Comparison of ENCODE assay signal across 2 cellular contexts in the genomic region with DNA sequence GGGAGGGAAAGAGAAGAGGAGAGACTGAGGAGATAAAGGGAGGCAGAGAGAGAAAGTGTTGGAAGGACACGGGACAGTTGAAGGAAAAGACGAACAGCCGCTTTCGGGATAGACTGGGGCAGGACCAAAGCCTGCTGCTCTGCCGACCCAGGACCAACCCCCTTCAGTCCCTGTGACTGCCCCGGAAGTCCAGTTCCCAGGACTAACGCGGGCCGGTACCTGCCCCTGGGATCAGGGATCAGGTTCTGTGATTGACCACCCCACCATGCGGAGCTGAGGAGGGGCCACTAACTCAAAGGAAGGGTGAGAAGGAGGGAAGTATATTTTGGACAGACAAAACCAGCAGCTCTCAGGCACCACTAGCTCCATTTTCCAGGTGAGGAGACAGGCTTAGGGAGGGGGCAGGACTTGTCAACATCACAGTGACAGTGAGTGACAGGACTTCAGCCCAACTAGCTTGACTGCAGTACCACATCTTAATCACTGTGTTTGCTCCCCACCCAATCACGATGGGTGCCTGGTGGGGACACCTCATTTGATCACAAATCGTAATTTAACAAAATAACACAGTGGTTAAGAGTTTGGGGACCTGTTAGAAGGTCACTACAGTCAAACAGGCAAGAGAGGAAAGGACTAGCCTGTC.
A peak's percentile ranks its signal among the peaks of the same experiment; 100 is the strongest.
TF ChIP-seq lines count a peak whose summit lies in the region.

No MANE protein-coding gene starts in this region.

TF ChIP-seq in HepG2, 621 proteins besides CTCF, POLR2A, EP300 and RAD21:
- TF ChIP-seq NFE2L1 (CRISPR knock-in tag; IDR thresholded peaks at IDR 0.05; ENCODE audit: borderline replicate concordance) (no peak), ZNF280D (CRISPR knock-in tag; IDR thresholded peaks at IDR 0.05) (no peak), NFYC (CRISPR knock-in tag; IDR thresholded peaks at IDR 0.05) (peak; percentile 20; the same call in 1 of the 2 replicates), YY1 (IDR thresholded peaks at IDR 0.05; ENCODE audit: insufficient read depth, insufficient replicate concordance, low read depth, low read length) (no peak), PBX2 (CRISPR knock-in tag; IDR thresholded peaks at IDR 0.05) (peak; percentile 69)

TF ChIP-seq in H1, 55 proteins besides CTCF, POLR2A, EP300 and RAD21:
- TF ChIP-seq, protein P1, sequence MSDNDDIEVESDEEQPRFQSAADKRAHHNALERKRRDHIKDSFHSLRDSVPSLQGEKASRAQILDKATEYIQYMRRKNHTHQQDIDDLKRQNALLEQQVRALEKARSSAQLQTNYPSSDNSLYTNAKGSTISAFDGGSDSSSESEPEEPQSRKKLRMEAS (IDR thresholded peaks at IDR 0.05), result no peak
- TF ChIP-seq RXRA (IDR thresholded peaks at IDR 0.05; ENCODE audit: insufficient read depth, low read depth, low read length), result no peak
- TF ChIP-seq RBBP5 (IDR thresholded peaks at IDR 0.05; ENCODE audit: borderline replicate concordance, low read depth, low read length), result no peak
- no peak for TF ChIP-seq BRCA1 (IDR thresholded peaks at IDR 0.05; ENCODE audit: low read depth, low read length)
